Comparison of ENCODE assay signal across 2 cellular contexts in the genomic region with DNA sequence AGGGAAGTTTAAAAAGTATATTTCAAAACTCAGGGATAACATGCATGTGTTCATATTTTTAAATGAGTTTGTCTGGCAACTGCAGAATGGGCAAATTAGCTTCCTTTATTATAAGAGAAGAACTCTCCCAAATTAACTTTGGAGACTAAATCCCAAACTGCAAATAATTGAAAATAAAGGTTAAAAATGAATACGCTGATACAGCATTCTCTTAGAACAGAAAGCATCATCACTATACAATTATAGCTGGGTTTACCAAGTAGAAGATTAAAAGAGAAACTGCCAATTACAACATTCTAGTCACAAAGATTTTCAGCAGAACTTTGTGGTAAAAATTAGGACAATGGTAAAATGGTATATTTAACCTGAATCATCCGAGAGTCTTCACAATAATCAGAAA.
TF ChIP-seq lines count a peak whose summit lies in the region.

No MANE protein-coding gene starts in this region.

TF ChIP-seq in HepG2, 621 proteins besides CTCF, POLR2A, EP300 and RAD21:
- TF ChIP-seq MAFK (conservative IDR thresholded peaks at IDR 0.05 in 1 of 2, IDR thresholded peaks at IDR 0.05 in 1 of 2; ENCODE audit: low read length in 2 of 2) (peak; percentile 45 to 84), MAFF (IDR thresholded peaks at IDR 0.05; ENCODE audit: low read depth, low read length) (peak; percentile 57), SMARCC2 (IDR thresholded peaks at IDR 0.05) (no peak)

TF ChIP-seq in H1, 55 proteins besides CTCF, POLR2A, EP300 and RAD21:
- TF ChIP-seq MAFK (IDR thresholded peaks at IDR 0.05; ENCODE audit: low read depth, low read length) (peak; percentile 28; the same call in 1 of the 2 replicates), POU5F1 (IDR thresholded peaks at IDR 0.05; ENCODE audit: low read depth, low read length) (no peak)
